ENCODE assay signal across 8 cellular contexts in the genomic region with DNA sequence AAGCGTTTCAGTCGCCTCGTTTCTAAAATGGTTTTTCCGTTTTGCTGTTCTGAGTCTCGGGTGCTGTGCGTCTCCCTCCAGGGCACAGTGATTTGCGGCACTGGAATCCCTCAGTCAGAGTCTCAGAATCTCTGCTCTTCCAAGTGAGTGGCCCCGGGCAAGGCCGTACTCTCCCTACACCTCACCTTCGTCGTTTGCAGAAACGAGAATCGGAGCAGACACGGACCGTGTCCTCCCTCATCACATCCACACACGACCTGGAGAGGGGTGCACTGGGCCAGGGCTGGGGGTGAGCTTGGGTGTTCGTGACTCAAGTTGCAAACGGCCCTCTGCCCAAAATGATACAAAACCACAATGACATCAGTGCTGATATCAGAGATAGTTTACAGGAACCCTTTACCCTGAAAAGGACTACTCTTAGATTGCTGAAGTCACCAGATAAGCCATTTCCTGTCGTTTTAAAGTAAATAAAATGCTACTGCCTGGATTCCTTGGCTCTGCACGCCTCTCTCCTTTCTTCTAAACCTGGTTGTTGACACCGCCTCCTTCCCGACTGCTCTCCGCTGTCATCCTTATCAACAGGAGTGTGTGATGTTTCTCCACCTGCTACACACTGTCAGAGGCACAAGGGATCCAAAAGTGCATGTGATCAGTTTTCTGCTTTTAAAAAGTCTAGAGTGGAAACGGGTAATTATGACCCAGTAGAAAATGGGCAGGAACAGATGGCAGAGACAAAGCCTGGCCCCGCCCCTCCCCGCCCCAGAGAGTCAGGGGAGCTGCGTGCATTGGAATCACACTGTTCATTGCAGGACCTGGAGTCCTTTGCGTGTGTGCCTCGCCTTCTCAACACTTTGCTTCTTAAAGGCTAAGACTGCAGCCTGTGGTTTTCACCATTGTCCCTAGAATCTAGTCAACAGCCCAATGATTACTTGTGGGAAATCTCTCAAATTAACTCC.
DNase-seq lines count a peak whose midpoint lies in the region; ATAC-seq and TF ChIP-seq lines count a peak whose summit lies in the region.

No MANE protein-coding gene starts in this region.

- peak overlapping the region; percentile 57 for H3K4me3 Mint-ChIP-seq in T-helper 1 cell treated with Interleukin-12 subunit alpha and Interleukin-12 subunit beta and Interleukin-4 antibody, amounts not matched to agents 30 μg/mL and 1 μg/mL, for 36 hours

- peaks cover 26% of the 10 kb centered on the region for H3K27me3 Mint-ChIP-seq in T-helper 1 cell treated with Interleukin-12 subunit alpha and Interleukin-12 subunit beta and Interleukin-4 antibody, amounts not matched to agents 30 μg/mL and 1 μg/mL, for 36 hours (ENCODE audit: low read depth)

- peak overlapping the region; percentile 82 for H3K27ac Mint-ChIP-seq in T-helper 1 cell treated with Interleukin-12 subunit alpha and Interleukin-12 subunit beta and Interleukin-4 antibody, amounts not matched to agents 30 μg/mL and 1 μg/mL, for 36 hours

- H3K36me3 Mint-ChIP-seq in T-helper 1 cell treated with Interleukin-12 subunit alpha and Interleukin-12 subunit beta and Interleukin-4 antibody, amounts not matched to agents 30 μg/mL and 1 μg/mL, for 36 hours (ENCODE audit: low read depth): peaks cover 2% of the 10 kb centered on the region

- H3K9me3 Mint-ChIP-seq in T-helper 1 cell treated with Interleukin-12 subunit alpha and Interleukin-12 subunit beta and Interleukin-4 antibody, amounts not matched to agents 30 μg/mL and 1 μg/mL, for 36 hours: peaks cover 30% of the 10 kb centered on the region

- H3K4me2 ChIP-seq in parathyroid adenoma (ENCODE audit: low read length): peak overlapping the region; percentile 16

- peak overlapping the region; percentile 57 for H2AFZ ChIP-seq in parathyroid adenoma

- H3K9ac ChIP-seq in parathyroid adenoma: no peak overlapping the region

- peak; percentile 50 for ATAC-seq in SK-N-SH treated with all-trans-retinoic acid at 6 μM for 48 hours
- ATAC-seq in GM21717 (IDR thresholded peaks at IDR 0.05; ENCODE audit: unreplicated experiment): no peak
- no peak for ATAC-seq in HG02884 (IDR thresholded peaks at IDR 0.05; ENCODE audit: unreplicated experiment)

- H3K79me2 ChIP-seq in parathyroid adenoma: no peaks in the 10 kb centered on the region

- H3K36me3 ChIP-seq in parathyroid adenoma (ENCODE audit: control insufficient read depth, insufficient read depth, low read length): no peaks in the 10 kb centered on the region

- no peak for TF ChIP-seq CTCF in fibroblast of pulmonary artery (IDR thresholded peaks at IDR 0.05; ENCODE audit: low read length, missing control alignments)
- TF ChIP-seq CTCF in parathyroid adenoma (IDR thresholded peaks at IDR 0.05): no peak

- DNase-seq in T-helper 1 cell (no peak), fibroblast of pulmonary artery (ENCODE audit: low read depth) (peak; percentile 81), NCI-H187 (lab: John Stamatoyannopoulos, UW) (no peak)

- peaks cover 10% of the 10 kb centered on the region for H3K4me1 Mint-ChIP-seq in T-helper 1 cell treated with Interleukin-12 subunit alpha and Interleukin-12 subunit beta and Interleukin-4 antibody, amounts not matched to agents 30 μg/mL and 1 μg/mL, for 36 hours (ENCODE audit: low read depth)

- H3K4me3 ChIP-seq in fibroblast of pulmonary artery (replicated peaks; ENCODE audit: low read depth, low read length) (peak overlapping the region; percentile 54), parathyroid adenoma (ENCODE audit: low read depth, low read length) (no peak overlapping the region)

- H3K4me1 ChIP-seq in parathyroid adenoma: no peaks in the 10 kb centered on the region

- peak overlapping the region; percentile 46 for H3K27ac ChIP-seq in parathyroid adenoma

- H3K9me3 ChIP-seq in parathyroid adenoma (ENCODE audit: control insufficient read depth, low read length): no peaks in the 10 kb centered on the region

- no peaks in the 10 kb centered on the region for H3K27me3 ChIP-seq in parathyroid adenoma (ENCODE audit: control insufficient read depth, insufficient read depth, low read length)

TF ChIP-seq in SK-N-SH treated with all-trans-retinoic acid at 6 μM for 48 hours, 23 proteins besides CTCF, POLR2A, EP300 and RAD21:
- TF ChIP-seq CSDC2 (CRISPR knock-in tag; IDR thresholded peaks at IDR 0.05) (no peak), ZNF70 (CRISPR knock-in tag; IDR thresholded peaks at IDR 0.05) (no peak), RARB (CRISPR knock-in tag; IDR thresholded peaks at IDR 0.05) (no peak), ZFP30 (CRISPR knock-in tag; IDR thresholded peaks at IDR 0.05) (no peak), GLIS3 (CRISPR knock-in tag; IDR thresholded peaks at IDR 0.05) (no peak), ZC3H10 (CRISPR knock-in tag; IDR thresholded peaks at IDR 0.05) (no peak), PPARA (CRISPR knock-in tag; IDR thresholded peaks at IDR 0.05; ENCODE audit: borderline replicate concordance) (no peak), OSR1 (CRISPR knock-in tag; IDR thresholded peaks at IDR 0.05) (no peak), ZNF565 (CRISPR knock-in tag; conservative IDR thresholded peaks at IDR 0.05; ENCODE audit: low read depth) (no peak), BACH2 (CRISPR knock-in tag; IDR thresholded peaks at IDR 0.05; ENCODE audit: borderline replicate concordance) (no peak)
